16 cellular contexts compared by ENCODE assay signal in genomic region chr10:116113721-116114501, GRCh38.
DNase-seq lines count a peak whose midpoint lies in the region; FAIRE-seq and TF ChIP-seq lines count a peak whose summit lies in the region.
"Had no signal": no experiment of that assay in that cellular context is flagged by ENCODE, and none has a peak within 500 bp of the region (broad histone marks: within the 10 kb centered on the region; RNA-seq: fewer than 3 reads in every experiment).

No MANE protein-coding gene starts in this region.

- DNase-seq in H54 (ENCODE audit: insufficient read length, low spot score) (peak; percentile 17), adipocyte (ENCODE audit: low read depth) (peak; percentile 21), kidney epithelial cell (ENCODE audit: low read depth) (peak; percentile 58), vagina (ENCODE audit: extremely low spot score in 2 of 2) (peak; percentile 74 to 77), D341Med (ENCODE audit: low spot score) (no peak), activated gamma-delta T cell treated with Interleukin-2 at 50 U/mL for 16 hours (no peak), GM13976 (ENCODE audit: low spot score) (no peak)
- DNase-seq: activated B cell treated with CpG ODN at 0.5 μM for 24 hours, activated T-cell treated with anti-CD3 and anti-CD28 coated beads for 4 hours, kidney, NCI-H2107, right cardiac atrium had no signal

- H3K36me3 ChIP-seq in adipocyte (ENCODE audit: control insufficient read depth, insufficient read depth, low read length, severe bottlenecking), result no peaks in the 10 kb centered on the region
- no peaks in the 10 kb centered on the region for H3K36me3 ChIP-seq in kidney epithelial cell (ENCODE audit: control insufficient read depth, insufficient read depth, low read length)
- no peaks in the 10 kb centered on the region for H3K36me3 ChIP-seq in vagina
- H3K36me3 ChIP-seq: adrenal gland, gastroesophageal sphincter had no signal

- H3K27me3 ChIP-seq in adipocyte (replicated peaks; ENCODE audit: control insufficient read depth, insufficient read depth, low read length) (no peaks in the 10 kb centered on the region), kidney epithelial cell (ENCODE audit: control insufficient read depth, insufficient read depth, low read length) (no peaks in the 10 kb centered on the region), vagina (no peaks in the 10 kb centered on the region)
- H3K27me3 ChIP-seq: adrenal gland had no signal

- H3K9me3 ChIP-seq in adipocyte (ENCODE audit: control insufficient read depth, low read length) (no peaks in the 10 kb centered on the region), vagina (no peaks in the 10 kb centered on the region)
- H3K9me3 ChIP-seq: adrenal gland, gastroesophageal sphincter had no signal

- no peak overlapping the region for H3K4me3 ChIP-seq in adipocyte (ENCODE audit: low read length)
- H3K4me3 ChIP-seq in kidney epithelial cell (ENCODE audit: low read depth, low read length), result no peak overlapping the region
- H3K4me3 ChIP-seq in vagina, result no peak overlapping the region
- H3K4me3 ChIP-seq: adrenal gland, gastroesophageal sphincter had no signal

- intact Hi-C loops in vagina (cut with DNase I), result no loop called here

- no peak for FAIRE-seq in H54 (lab: Jason Lieb, UNC)
- FAIRE-seq: D721Med, kidney had no signal

- H3K27ac ChIP-seq in vagina, result no peak overlapping the region
- H3K27ac ChIP-seq: adrenal gland, gastroesophageal sphincter, KMS-11 had no signal

- H3K4me1 ChIP-seq in adipocyte (ENCODE audit: control insufficient read depth, insufficient read depth, low read length) (peaks cover 12% of the 10 kb centered on the region), vagina (no peaks in the 10 kb centered on the region)
- H3K4me1 ChIP-seq: adrenal gland, gastroesophageal sphincter had no signal

- H3K9ac ChIP-seq in adipocyte (ENCODE audit: low read length), result no peak overlapping the region
- H3K9ac ChIP-seq: KMS-11 had no signal

- TF ChIP-seq POLR2A in H54 (IDR thresholded peaks at IDR 0.05; ENCODE audit: low read depth, low read length), result no peak
- no peak for TF ChIP-seq POLR2A in vagina (IDR thresholded peaks at IDR 0.05)

- in situ Hi-C loops in GM13976 (cut with MboI; ENCODE audit: low sequenced_read_pairs, unreplicated experiment), result no loop called here

- TF ChIP-seq CTCF in kidney epithelial cell (IDR thresholded peaks at IDR 0.05; ENCODE audit: insufficient read depth, low read length, poor library complexity, severe bottlenecking) (no peak), vagina (IDR thresholded peaks at IDR 0.05) (no peak), GM13976 (IDR thresholded peaks at IDR 0.05; ENCODE audit: borderline replicate concordance, control extremely low read depth, extremely low read depth, insufficient read depth, missing control alignments) (no peak)

Comparison
In these comparisons a context has a peak if more than half of its experiments do, and no peak if none do; other contexts are left out.
1. DNase-seq: peak in H54 (single experiment), adipocyte (single experiment), kidney epithelial cell (single experiment) and vagina (2 of 2); none in D341Med (single experiment), activated gamma-delta T cell treated with Interleukin-2 at 50 U/mL for 16 hours (single experiment) and GM13976 (single experiment).